1 cellular context compared by ENCODE assay signal in the genomic region with DNA sequence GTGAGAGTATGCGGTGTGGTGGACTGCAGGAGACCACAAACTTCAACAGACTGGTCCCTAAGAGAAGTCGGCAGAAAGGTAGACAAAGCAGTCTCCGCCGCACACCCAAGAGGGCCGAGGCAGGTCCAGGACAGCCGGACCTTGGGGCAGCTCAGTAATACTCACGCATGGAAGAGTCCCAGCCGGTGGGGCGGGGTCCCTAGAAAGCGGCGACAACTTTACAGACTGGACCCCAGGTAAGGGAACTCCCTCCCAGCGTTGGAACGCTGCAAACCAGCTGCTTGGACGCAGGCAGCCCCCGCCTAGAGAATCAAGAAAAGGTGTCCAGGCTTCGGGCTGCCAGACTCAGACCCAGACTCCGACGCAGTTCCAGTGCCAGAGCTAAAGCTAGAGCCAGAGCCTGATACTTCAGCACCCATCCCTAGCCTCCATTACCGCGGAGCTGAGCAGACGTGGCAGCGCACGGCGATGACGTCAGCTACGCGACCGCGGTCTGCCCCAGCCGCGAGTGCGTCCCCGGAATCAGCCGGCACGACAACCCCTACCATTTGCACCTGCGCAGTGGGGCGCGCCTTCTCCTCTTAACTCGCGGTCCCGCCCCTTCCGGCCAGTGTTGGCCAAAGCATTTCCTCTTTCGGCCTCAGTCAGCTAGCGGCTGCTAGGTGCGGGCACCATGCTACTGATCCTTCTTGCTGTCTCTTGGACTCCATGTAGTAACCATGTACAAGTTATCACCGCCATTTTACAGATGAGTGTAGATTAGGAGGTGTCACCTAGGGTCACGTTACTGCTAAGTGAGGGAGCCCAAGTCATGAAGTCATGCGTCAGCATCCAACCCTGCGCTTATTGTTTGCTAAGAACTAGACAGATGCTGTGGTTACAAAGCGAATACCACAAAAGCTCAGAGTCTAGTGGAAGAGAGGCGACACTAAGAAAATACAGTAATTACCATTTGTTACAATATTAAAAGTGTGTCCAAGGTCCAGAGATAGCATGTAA.
TF ChIP-seq lines count a peak whose summit lies in the region.

A gene with protein sequence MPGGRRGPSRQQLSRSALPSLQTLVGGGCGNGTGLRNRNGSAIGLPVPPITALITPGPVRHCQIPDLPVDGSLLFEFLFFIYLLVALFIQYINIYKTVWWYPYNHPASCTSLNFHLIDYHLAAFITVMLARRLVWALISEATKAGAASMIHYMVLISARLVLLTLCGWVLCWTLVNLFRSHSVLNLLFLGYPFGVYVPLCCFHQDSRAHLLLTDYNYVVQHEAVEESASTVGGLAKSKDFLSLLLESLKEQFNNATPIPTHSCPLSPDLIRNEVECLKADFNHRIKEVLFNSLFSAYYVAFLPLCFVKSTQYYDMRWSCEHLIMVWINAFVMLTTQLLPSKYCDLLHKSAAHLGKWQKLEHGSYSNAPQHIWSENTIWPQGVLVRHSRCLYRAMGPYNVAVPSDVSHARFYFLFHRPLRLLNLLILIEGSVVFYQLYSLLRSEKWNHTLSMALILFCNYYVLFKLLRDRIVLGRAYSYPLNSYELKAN (minus strand): TSS at position 445 of the 999 bp plus-strand sequence. CDS start 1,541 bp downstream, outside the sequence.

TF ChIP-seq in HepG2, 621 proteins besides CTCF, POLR2A, EP300 and RAD21 (continued from another document and continues in another):
- TF ChIP-seq DPF2 (CRISPR knock-in tag; IDR thresholded peaks at IDR 0.05; ENCODE audit: borderline replicate concordance, low read depth) = no peak
- TF ChIP-seq, protein P1, sequence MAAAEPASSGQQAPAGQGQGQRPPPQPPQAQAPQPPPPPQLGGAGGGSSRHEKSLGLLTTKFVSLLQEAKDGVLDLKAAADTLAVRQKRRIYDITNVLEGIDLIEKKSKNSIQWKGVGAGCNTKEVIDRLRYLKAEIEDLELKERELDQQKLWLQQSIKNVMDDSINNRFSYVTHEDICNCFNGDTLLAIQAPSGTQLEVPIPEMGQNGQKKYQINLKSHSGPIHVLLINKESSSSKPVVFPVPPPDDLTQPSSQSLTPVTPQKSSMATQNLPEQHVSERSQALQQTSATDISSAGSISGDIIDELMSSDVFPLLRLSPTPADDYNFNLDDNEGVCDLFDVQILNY (CRISPR knock-in tag; conservative IDR thresholded peaks at IDR 0.05) = 0 out of 2 replicates have a peak, but pooled peaks have one; percentile 32
- no peak for TF ChIP-seq ZFYVE20 (CRISPR knock-in tag; IDR thresholded peaks at IDR 0.05; ENCODE audit: borderline replicate concordance, low read depth)
- no peak; the same call in 1 of the 2 replicates for TF ChIP-seq ZFP36L2 (CRISPR knock-in tag; IDR thresholded peaks at IDR 0.05)
- TF ChIP-seq NCOA5 (CRISPR knock-in tag; IDR thresholded peaks at IDR 0.05) = no peak
- TF ChIP-seq U2AF1 (optimal IDR thresholded peaks at IDR 0.05; ENCODE audit: low read depth, low read length) = peak; percentile 49
- TF ChIP-seq, protein P2, sequence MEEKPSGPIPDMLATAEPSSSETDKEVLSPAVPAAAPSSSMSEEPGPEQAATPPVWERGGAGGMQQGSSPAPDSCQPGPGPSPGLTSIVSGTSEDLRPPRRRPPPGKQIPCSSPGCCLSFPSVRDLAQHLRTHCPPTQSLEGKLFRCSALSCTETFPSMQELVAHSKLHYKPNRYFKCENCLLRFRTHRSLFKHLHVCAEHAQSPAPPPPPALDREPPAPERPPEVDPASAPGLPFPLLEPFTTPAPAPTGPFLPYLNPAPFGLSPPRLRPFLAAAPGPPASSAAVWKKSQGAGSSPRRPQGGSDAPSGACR (CRISPR knock-in tag; IDR thresholded peaks at IDR 0.05) = 0 out of 2 replicates have a peak, but pooled peaks have one; percentile 46
- no peak for TF ChIP-seq ZNF253 (CRISPR knock-in tag; IDR thresholded peaks at IDR 0.05; ENCODE audit: borderline replicate concordance)
- TF ChIP-seq RELA (CRISPR knock-in tag; IDR thresholded peaks at IDR 0.05) = no peak; the same call in 1 of the 2 replicates
- peak; percentile 88 for TF ChIP-seq MXD4 (CRISPR knock-in tag; IDR thresholded peaks at IDR 0.05)
- TF ChIP-seq ZEB1 (IDR thresholded peaks at IDR 0.05; ENCODE audit: insufficient replicate concordance, low read depth) = peak; percentile 23
- TF ChIP-seq SNRNP70 (IDR thresholded peaks at IDR 0.05; ENCODE audit: low read depth, low read length) = no peak
- TF ChIP-seq SRSF9 (IDR thresholded peaks at IDR 0.05; ENCODE audit: borderline replicate concordance, insufficient read depth, low read depth, low read length, poor library complexity, severe bottlenecking) = no peak
- peak; percentile 77; the same call in 1 of the 2 replicates for TF ChIP-seq ZFY (CRISPR knock-in tag; IDR thresholded peaks at IDR 0.05)
- TF ChIP-seq SCMH1 (CRISPR knock-in tag; IDR thresholded peaks at IDR 0.05; ENCODE audit: borderline replicate concordance) = no peak
- TF ChIP-seq, protein P3, sequence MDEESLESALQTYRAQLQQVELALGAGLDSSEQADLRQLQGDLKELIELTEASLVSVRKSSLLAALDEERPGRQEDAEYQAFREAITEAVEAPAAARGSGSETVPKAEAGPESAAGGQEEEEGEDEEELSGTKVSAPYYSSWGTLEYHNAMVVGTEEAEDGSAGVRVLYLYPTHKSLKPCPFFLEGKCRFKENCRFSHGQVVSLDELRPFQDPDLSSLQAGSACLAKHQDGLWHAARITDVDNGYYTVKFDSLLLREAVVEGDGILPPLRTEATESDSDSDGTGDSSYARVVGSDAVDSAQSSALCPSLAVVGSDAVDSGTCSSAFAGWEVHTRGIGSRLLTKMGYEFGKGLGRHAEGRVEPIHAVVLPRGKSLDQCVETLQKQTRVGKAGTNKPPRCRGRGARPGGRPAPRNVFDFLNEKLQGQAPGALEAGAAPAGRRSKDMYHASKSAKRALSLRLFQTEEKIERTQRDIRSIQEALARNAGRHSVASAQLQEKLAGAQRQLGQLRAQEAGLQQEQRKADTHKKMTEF (CRISPR knock-in tag; IDR thresholded peaks at IDR 0.05) = peak; percentile 97
- no peak for TF ChIP-seq ZNF263 (CRISPR knock-in tag; IDR thresholded peaks at IDR 0.05)
- TF ChIP-seq MED1 (CRISPR knock-in tag; IDR thresholded peaks at IDR 0.05) = peak; percentile 84
- no peak for TF ChIP-seq STAG1 (CRISPR knock-in tag; IDR thresholded peaks at IDR 0.05)
- no peak for TF ChIP-seq KLF13 (CRISPR knock-in tag; IDR thresholded peaks at IDR 0.05)
- TF ChIP-seq, protein P4, sequence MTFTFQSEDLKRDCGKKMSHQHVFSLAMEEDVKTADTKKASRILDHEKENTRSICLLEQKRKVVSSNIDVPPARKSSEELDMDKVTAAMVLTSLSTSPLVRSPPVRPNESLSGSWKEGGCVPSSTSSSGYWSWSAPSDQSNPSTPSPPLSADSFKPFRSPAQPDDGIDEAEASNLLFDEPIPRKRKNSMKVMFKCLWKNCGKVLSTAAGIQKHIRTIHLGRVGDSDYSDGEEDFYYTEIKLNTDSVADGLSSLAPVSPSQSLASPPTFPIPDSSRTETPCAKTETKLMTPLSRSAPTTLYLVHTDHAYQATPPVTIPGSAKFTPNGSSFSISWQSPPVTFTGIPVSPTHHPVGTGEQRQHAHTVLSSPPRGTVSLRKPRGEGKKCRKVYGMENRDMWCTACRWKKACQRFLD (CRISPR knock-in tag; IDR thresholded peaks at IDR 0.05; ENCODE audit: borderline replicate concordance) = no peak
- TF ChIP-seq BCL6 (CRISPR knock-in tag; IDR thresholded peaks at IDR 0.05) = 0 out of 2 replicates have a peak, but pooled peaks have one; percentile 61
- TF ChIP-seq GPN1 (CRISPR knock-in tag; IDR thresholded peaks at IDR 0.05; ENCODE audit: borderline replicate concordance) = no peak
- TF ChIP-seq TMF1 (CRISPR knock-in tag; IDR thresholded peaks at IDR 0.05; ENCODE audit: low read depth) = no peak
- peak; percentile 94; the same call in 1 of the 2 replicates for TF ChIP-seq ZNF788 (CRISPR knock-in tag; IDR thresholded peaks at IDR 0.05; ENCODE audit: borderline replicate concordance)
- TF ChIP-seq, protein P5, sequence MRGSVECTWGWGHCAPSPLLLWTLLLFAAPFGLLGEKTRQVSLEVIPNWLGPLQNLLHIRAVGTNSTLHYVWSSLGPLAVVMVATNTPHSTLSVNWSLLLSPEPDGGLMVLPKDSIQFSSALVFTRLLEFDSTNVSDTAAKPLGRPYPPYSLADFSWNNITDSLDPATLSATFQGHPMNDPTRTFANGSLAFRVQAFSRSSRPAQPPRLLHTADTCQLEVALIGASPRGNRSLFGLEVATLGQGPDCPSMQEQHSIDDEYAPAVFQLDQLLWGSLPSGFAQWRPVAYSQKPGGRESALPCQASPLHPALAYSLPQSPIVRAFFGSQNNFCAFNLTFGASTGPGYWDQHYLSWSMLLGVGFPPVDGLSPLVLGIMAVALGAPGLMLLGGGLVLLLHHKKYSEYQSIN (CRISPR knock-in tag; IDR thresholded peaks at IDR 0.05; ENCODE audit: borderline replicate concordance) = no peak
- TF ChIP-seq, protein P6, sequence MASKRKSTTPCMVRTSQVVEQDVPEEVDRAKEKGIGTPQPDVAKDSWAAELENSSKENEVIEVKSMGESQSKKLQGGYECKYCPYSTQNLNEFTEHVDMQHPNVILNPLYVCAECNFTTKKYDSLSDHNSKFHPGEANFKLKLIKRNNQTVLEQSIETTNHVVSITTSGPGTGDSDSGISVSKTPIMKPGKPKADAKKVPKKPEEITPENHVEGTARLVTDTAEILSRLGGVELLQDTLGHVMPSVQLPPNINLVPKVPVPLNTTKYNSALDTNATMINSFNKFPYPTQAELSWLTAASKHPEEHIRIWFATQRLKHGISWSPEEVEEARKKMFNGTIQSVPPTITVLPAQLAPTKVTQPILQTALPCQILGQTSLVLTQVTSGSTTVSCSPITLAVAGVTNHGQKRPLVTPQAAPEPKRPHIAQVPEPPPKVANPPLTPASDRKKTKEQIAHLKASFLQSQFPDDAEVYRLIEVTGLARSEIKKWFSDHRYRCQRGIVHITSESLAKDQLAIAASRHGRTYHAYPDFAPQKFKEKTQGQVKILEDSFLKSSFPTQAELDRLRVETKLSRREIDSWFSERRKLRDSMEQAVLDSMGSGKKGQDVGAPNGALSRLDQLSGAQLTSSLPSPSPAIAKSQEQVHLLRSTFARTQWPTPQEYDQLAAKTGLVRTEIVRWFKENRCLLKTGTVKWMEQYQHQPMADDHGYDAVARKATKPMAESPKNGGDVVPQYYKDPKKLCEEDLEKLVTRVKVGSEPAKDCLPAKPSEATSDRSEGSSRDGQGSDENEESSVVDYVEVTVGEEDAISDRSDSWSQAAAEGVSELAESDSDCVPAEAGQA (IDR thresholded peaks at IDR 0.05; ENCODE audit: low read depth) = peak; percentile 97
- TF ChIP-seq, protein P6 (CRISPR knock-in tag; IDR thresholded peaks at IDR 0.05; ENCODE audit: borderline replicate concordance) = no peak
- TF ChIP-seq AGO1 (IDR thresholded peaks at IDR 0.05; ENCODE audit: low read depth, low read length, poor library complexity, severe bottlenecking) = no peak
- TF ChIP-seq ZNF136 (CRISPR knock-in tag; IDR thresholded peaks at IDR 0.05; ENCODE audit: low read depth) = peak; percentile 50; the same call in 1 of the 2 replicates
- peak; percentile 76 for TF ChIP-seq NFRKB (IDR thresholded peaks at IDR 0.05)
- TF ChIP-seq TP53 (CRISPR knock-in tag; conservative IDR thresholded peaks at IDR 0.05) = no peak
- TF ChIP-seq HNRNPLL (IDR thresholded peaks at IDR 0.05; ENCODE audit: low read depth, low read length, poor library complexity, severe bottlenecking) = peak; percentile 73
- no peak for TF ChIP-seq ZNF781 (CRISPR knock-in tag; IDR thresholded peaks at IDR 0.05; ENCODE audit: borderline replicate concordance, not compliant biosample characterization)
- peak; percentile 67; the same call in 1 of the 2 replicates for TF ChIP-seq SOX5 (CRISPR knock-in tag; IDR thresholded peaks at IDR 0.05; ENCODE audit: borderline replicate concordance)
- TF ChIP-seq KLF9 (CRISPR knock-in tag; IDR thresholded peaks at IDR 0.05; ENCODE audit: low read depth) = peak; percentile 96
- TF ChIP-seq, protein P7, sequence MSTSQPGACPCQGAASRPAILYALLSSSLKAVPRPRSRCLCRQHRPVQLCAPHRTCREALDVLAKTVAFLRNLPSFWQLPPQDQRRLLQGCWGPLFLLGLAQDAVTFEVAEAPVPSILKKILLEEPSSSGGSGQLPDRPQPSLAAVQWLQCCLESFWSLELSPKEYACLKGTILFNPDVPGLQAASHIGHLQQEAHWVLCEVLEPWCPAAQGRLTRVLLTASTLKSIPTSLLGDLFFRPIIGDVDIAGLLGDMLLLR (CRISPR knock-in tag; IDR thresholded peaks at IDR 0.05) = no peak; the same call in 1 of the 2 replicates
- TF ChIP-seq KDM2A (CRISPR knock-in tag; IDR thresholded peaks at IDR 0.05; ENCODE audit: borderline replicate concordance, low read depth) = peak; percentile 98
- 0 out of 2 replicates have a peak, but pooled peaks have one; percentile 48 for TF ChIP-seq SIX1 (CRISPR knock-in tag; IDR thresholded peaks at IDR 0.05; ENCODE audit: borderline replicate concordance)
- TF ChIP-seq ZBTB1 (CRISPR knock-in tag; IDR thresholded peaks at IDR 0.05; ENCODE audit: borderline replicate concordance) = no peak
- TF ChIP-seq SMAD1 (CRISPR knock-in tag; IDR thresholded peaks at IDR 0.05; ENCODE audit: borderline replicate concordance, low read depth) = peak; percentile 83; the same call in 1 of the 2 replicates
- 0 out of 2 replicates have a peak, but pooled peaks have one; percentile 54 for TF ChIP-seq REL (CRISPR knock-in tag; conservative IDR thresholded peaks at IDR 0.05)
- peak; percentile 89; the same call in 1 of the 2 replicates for TF ChIP-seq SAFB2 (CRISPR knock-in tag; IDR thresholded peaks at IDR 0.05; ENCODE audit: borderline replicate concordance, low read depth)
- no peak; the same call in 1 of the 2 replicates for TF ChIP-seq NFKBIZ (CRISPR knock-in tag; IDR thresholded peaks at IDR 0.05)
- TF ChIP-seq SALL2 (CRISPR knock-in tag; IDR thresholded peaks at IDR 0.05) = peak; percentile 76
- peak; percentile 90 for TF ChIP-seq ZNF350 (CRISPR knock-in tag; IDR thresholded peaks at IDR 0.05; ENCODE audit: borderline replicate concordance, low read depth)
- TF ChIP-seq SMARCC2 (IDR thresholded peaks at IDR 0.05) = no peak
